Comparison of ENCODE assay signal across 8 cellular contexts in genomic region chr1:30191154-30191702, GRCh38.
DNase-seq lines count a peak whose midpoint lies in the region; ATAC-seq, FAIRE-seq and TF ChIP-seq lines count a peak whose summit lies in the region.

No MANE protein-coding gene starts in this region.

- H3K4me3 ChIP-seq in bronchial epithelial cell (ENCODE audit: low read depth, low read length) (no peak overlapping the region), osteoblast (ENCODE audit: insufficient read depth, low read length) (no peak overlapping the region), thyroid gland (replicated peaks in 1 of 3) (no peak overlapping the region)

- no peak overlapping the region for H2AFZ ChIP-seq in osteoblast (ENCODE audit: low read length)

- ATAC-seq in HG02852 (IDR thresholded peaks at IDR 0.05; ENCODE audit: unreplicated experiment) (no peak), GM18867 (IDR thresholded peaks at IDR 0.05; ENCODE audit: unreplicated experiment) (no peak), GM21528 (IDR thresholded peaks at IDR 0.05; ENCODE audit: low FRiP score, unreplicated experiment) (no peak)

- no peak overlapping the region for H3K27ac ChIP-seq in osteoblast (ENCODE audit: low read depth, low read length)
- H3K27ac ChIP-seq in thyroid gland = no peak overlapping the region

- no peak for TF ChIP-seq CTCF in bronchial epithelial cell (IDR thresholded peaks at IDR 0.05; ENCODE audit: insufficient read depth, low read length, severe bottlenecking)
- no peak for TF ChIP-seq CTCF in osteoblast (IDR thresholded peaks at IDR 0.05; ENCODE audit: extremely low read depth, low read depth, low read length)
- TF ChIP-seq CTCF in thyroid gland (IDR thresholded peaks at IDR 0.05) = no peak

- no peak overlapping the region for H3K4me2 ChIP-seq in osteoblast (ENCODE audit: insufficient read depth, low read length)

- no peak for TF ChIP-seq POLR2A in thyroid gland (IDR thresholded peaks at IDR 0.05)

- no peaks in the 10 kb centered on the region for H3K36me3 ChIP-seq in bronchial epithelial cell (ENCODE audit: control insufficient read depth, insufficient read depth, low read length)
- no peaks in the 10 kb centered on the region for H3K36me3 ChIP-seq in osteoblast (ENCODE audit: insufficient read depth, low read length)
- no peaks in the 10 kb centered on the region for H3K36me3 ChIP-seq in thyroid gland

- FAIRE-seq in bronchial epithelial cell (lab: Jason Lieb, UNC) = no peak

- H3K27me3 ChIP-seq in bronchial epithelial cell (ENCODE audit: control insufficient read depth, insufficient read depth, low read length) = no peaks in the 10 kb centered on the region
- no peaks in the 10 kb centered on the region for H3K27me3 ChIP-seq in osteoblast (ENCODE audit: insufficient read depth, low read length)
- no peaks in the 10 kb centered on the region for H3K27me3 ChIP-seq in thyroid gland

- intact Hi-C loops in thyroid gland (cut with DNase I) = no loop called here

- H3K9me3 ChIP-seq in osteoblast (ENCODE audit: low read depth, low read length) (no peaks in the 10 kb centered on the region), thyroid gland (no peaks in the 10 kb centered on the region)

- 42 to 65% methylated on average over 2 of the region's 2 CpGs for WGBS in thyroid gland, 2 donors

- H3K4me1 ChIP-seq in osteoblast (ENCODE audit: insufficient read depth, low read length) (peaks cover 3% of the 10 kb centered on the region), thyroid gland (peaks cover 0 to 4% of the 10 kb centered on the region in 2 donors)

- DNase-seq in EL = peak; percentile 56
- DNase-seq in NOMO-1 treated with dmso at 0.1 percent for 144 hours (lab: John Stamatoyannopoulos, UW; ENCODE audit: unreplicated experiment) = peak; percentile 11
- peak; percentile 48 for DNase-seq in bronchial epithelial cell (ENCODE audit: low read depth)
- peak; percentile 64 for DNase-seq in osteoblast (ENCODE audit: insufficient read length, low spot score, missing footprints)
- DNase-seq in thyroid gland = no peak

- no peaks in the 10 kb centered on the region for H4K20me1 ChIP-seq in osteoblast (ENCODE audit: insufficient read depth, low read length)

- no peaks in the 10 kb centered on the region for H3K79me2 ChIP-seq in osteoblast (ENCODE audit: insufficient read depth, low read length)

Comparison
In these comparisons a context has a peak if more than half of its experiments do, and no peak if none do; other contexts are left out.
1. DNase-seq: peak in EL (single experiment), NOMO-1 treated with dmso at 0.1 percent for 144 hours (single experiment), bronchial epithelial cell (single experiment) and osteoblast (single experiment); none in thyroid gland (0 of 2).